8 cellular contexts compared by ENCODE assay signal in genomic region chr12:109736552-109737108, GRCh38. TPM values are rescaled to one million over a fixed set of nuclear protein-coding genes. Genes with fewer than 3 reads are reported as not detected.
DNase-seq lines count a peak whose midpoint lies in the region; ATAC-seq and TF ChIP-seq lines count a peak whose summit lies in the region.

No MANE protein-coding gene starts in this region.

- no peaks in the 10 kb centered on the region for H3K36me3 Mint-ChIP-seq in activated CD8-positive, alpha-beta T cell treated with anti-CD3 and anti-CD28 coated beads for 36 hours (ENCODE audit: low read depth)
- H3K36me3 Mint-ChIP-seq in stimulated activated naive B cell treated with anti-CD40 and anti-IgM and Interleukin-4, amounts not matched to agents 10 μg/mL and 1 μg/mL and 100 μg/mL, for 72 hours: no peaks in the 10 kb centered on the region

- no peaks in the 10 kb centered on the region for H3K4me1 Mint-ChIP-seq in activated CD8-positive, alpha-beta T cell treated with anti-CD3 and anti-CD28 coated beads for 36 hours (ENCODE audit: low read depth)
- no peaks in the 10 kb centered on the region for H3K4me1 Mint-ChIP-seq in stimulated activated naive B cell treated with anti-CD40 and anti-IgM and Interleukin-4, amounts not matched to agents 10 μg/mL and 1 μg/mL and 100 μg/mL, for 72 hours

- no peak for TF ChIP-seq CTCF in activated CD8-positive, alpha-beta T cell treated with anti-CD3 and anti-CD28 coated beads for 36 hours (IDR thresholded peaks at IDR 0.05)

- POLR2A ChIA-PET in activated CD8-positive, alpha-beta T cell treated with anti-CD3 and anti-CD28 coated beads for 36 hours (lab: Charles Lee): interaction anchor here (0.6 to 1.0 kb wide), 3 partner anchors 25 to 182 kb away, joined by 3 to 5 read pairs (median 3); no protein-coding TSS in a partner anchor

- no peak overlapping the region for H3K27ac Mint-ChIP-seq in activated CD8-positive, alpha-beta T cell treated with anti-CD3 and anti-CD28 coated beads for 36 hours
- H3K27ac Mint-ChIP-seq in stimulated activated naive B cell treated with anti-CD40 and anti-IgM and Interleukin-4, amounts not matched to agents 10 μg/mL and 1 μg/mL and 100 μg/mL, for 72 hours: no peak overlapping the region

- no peak overlapping the region for H3K4me3 Mint-ChIP-seq in activated CD8-positive, alpha-beta T cell treated with anti-CD3 and anti-CD28 coated beads for 36 hours
- no peak overlapping the region for H3K4me3 Mint-ChIP-seq in stimulated activated naive B cell treated with anti-CD40 and anti-IgM and Interleukin-4, amounts not matched to agents 10 μg/mL and 1 μg/mL and 100 μg/mL, for 72 hours

- intact Hi-C loops in activated CD8-positive, alpha-beta T cell treated with anti-CD3 and anti-CD28 coated beads for 36 hours (cut with micrococcal nuclease): no loop called here

- peaks cover 11% of the 10 kb centered on the region for H3K27me3 Mint-ChIP-seq in activated CD8-positive, alpha-beta T cell treated with anti-CD3 and anti-CD28 coated beads for 36 hours
- peaks cover 26 to 60% of the 10 kb centered on the region in 2 donors for H3K27me3 Mint-ChIP-seq in stimulated activated naive B cell treated with anti-CD40 and anti-IgM and Interleukin-4, amounts not matched to agents 10 μg/mL and 1 μg/mL and 100 μg/mL, for 72 hours

- DNase-seq in activated CD4-positive, CD25-positive, alpha-beta regulatory T cell treated with anti-CD3 and anti-CD28 coated beads, Interleukin-2, amount 50 U/mL, for 72 hours: peak; percentile 23
- DNase-seq in activated CD4-positive, CD25-positive, alpha-beta regulatory T cell (lab: John Stamatoyannopoulos, UW): no peak
- peak; percentile 50 for DNase-seq in activated CD8-positive, alpha-beta T cell treated with anti-CD3 and anti-CD28 coated beads for 36 hours
- DNase-seq in iPS-NIHi11 (ENCODE audit: low spot score): peak; percentile 92
- DNase-seq in stimulated activated naive B cell treated with anti-CD40 and anti-IgM and Interleukin-4, amounts not matched to agents 10 μg/mL and 1 μg/mL and 100 μg/mL, for 72 hours: no peak

- H3K9me3 Mint-ChIP-seq in activated CD8-positive, alpha-beta T cell treated with anti-CD3 and anti-CD28 coated beads for 36 hours: no peaks in the 10 kb centered on the region
- no peaks in the 10 kb centered on the region for H3K9me3 Mint-ChIP-seq in stimulated activated naive B cell treated with anti-CD40 and anti-IgM and Interleukin-4, amounts not matched to agents 10 μg/mL and 1 μg/mL and 100 μg/mL, for 72 hours

- CTCF ChIA-PET in activated CD8-positive, alpha-beta T cell treated with anti-CD3 and anti-CD28 coated beads for 36 hours (lab: Charles Lee): no interaction called here

- peak; percentile 69 for ATAC-seq in activated CD8-positive, alpha-beta T cell treated with anti-CD3 and anti-CD28 coated beads for 36 hours
- ATAC-seq in stimulated activated naive B cell treated with anti-CD40 and anti-IgM and Interleukin-4, amounts not matched to agents 10 μg/mL and 1 μg/mL and 100 μg/mL, for 72 hours (replicated peaks): peak; percentile 38 to 53
- no peak for ATAC-seq in HG02840 (IDR thresholded peaks at IDR 0.05; ENCODE audit: low FRiP score, unreplicated experiment)
- no peak for ATAC-seq in HG02588 (IDR thresholded peaks at IDR 0.05; ENCODE audit: unreplicated experiment)
- ATAC-seq in HG03159 (IDR thresholded peaks at IDR 0.05; ENCODE audit: unreplicated experiment): no peak

RNA-seq across cellular contexts. Expression of gene FAM222A, which starts 23.0 kb away (rescaled TPM):
- 1 to 10 TPM in 1 of 2 experiments, under 1 TPM in 1; 0.76 to 1.0 TPM for total RNA-seq in activated CD8-positive, alpha-beta T cell treated with anti-CD3 and anti-CD28 coated beads for 36 hours

Comparison
In these comparisons a context has a peak if more than half of its experiments do, and no peak if none do; other contexts are left out.
1. DNase-seq: peak in activated CD4-positive, CD25-positive, alpha-beta regulatory T cell treated with anti-CD3 and anti-CD28 coated beads, Interleukin-2, amount 50 U/mL, for 72 hours (single experiment), activated CD8-positive, alpha-beta T cell treated with anti-CD3 and anti-CD28 coated beads for 36 hours (single experiment) and iPS-NIHi11 (single experiment); none in activated CD4-positive, CD25-positive, alpha-beta regulatory T cell (0 of 4) and stimulated activated naive B cell treated with anti-CD40 and anti-IgM and Interleukin-4, amounts not matched to agents 10 μg/mL and 1 μg/mL and 100 μg/mL, for 72 hours (single experiment).
2. ATAC-seq: peak in activated CD8-positive, alpha-beta T cell treated with anti-CD3 and anti-CD28 coated beads for 36 hours (single experiment) and stimulated activated naive B cell treated with anti-CD40 and anti-IgM and Interleukin-4, amounts not matched to agents 10 μg/mL and 1 μg/mL and 100 μg/mL, for 72 hours (2 of 2); none in HG02840 (single experiment), HG02588 (single experiment) and HG03159 (single experiment).